In genomic region chr12:1273051-1273450, GRCh38 we compare ENCODE assay signal across 15 cellular contexts.
DNase-seq lines count a peak whose midpoint lies in the region; ATAC-seq, FAIRE-seq and TF ChIP-seq lines count a peak whose summit lies in the region.
"Had no signal": no experiment of that assay in that cellular context is flagged by ENCODE, and none has a peak within 500 bp of the region (broad histone marks: within the 10 kb centered on the region; RNA-seq: fewer than 3 reads in every experiment).

No MANE protein-coding gene starts in this region.

- ATAC-seq in HG02870 (IDR thresholded peaks at IDR 0.05; ENCODE audit: unreplicated experiment): no peak
- ATAC-seq: A549, GM23338, K562 had no signal

- peaks cover 29% of the 10 kb centered on the region for H3K4me1 Mint-ChIP-seq in HFFc6 (ENCODE audit: low read depth)
- H3K4me1 Mint-ChIP-seq: GM23338 had no signal

- no peak for TF ChIP-seq CTCF in HFFc6 (IDR thresholded peaks at IDR 0.05)
- TF ChIP-seq CTCF in GM10266 (IDR thresholded peaks at IDR 0.05; ENCODE audit: control insufficient read depth, insufficient read depth, low read depth, missing control alignments): no peak

- no peaks in the 10 kb centered on the region for H3K9me3 Mint-ChIP-seq in HFFc6
- H3K9me3 Mint-ChIP-seq: CD4-positive, CD25-positive, alpha-beta regulatory T cell; GM23338 had no signal

- peak overlapping the region; percentile 70 for H3K27ac Mint-ChIP-seq in HFFc6
- H3K27ac Mint-ChIP-seq: GM23338 had no signal

- FAIRE-seq in colon (lab: Jason Lieb, UNC): peak; percentile 41
- FAIRE-seq: A549, K562 had no signal

- H3K36me3 Mint-ChIP-seq in HFFc6 (ENCODE audit: low read depth): peaks cover 30% of the 10 kb centered on the region; the same call in 1 of the 2 replicates

- peaks cover 4% of the 10 kb centered on the region; the same call in 1 of the 2 replicates for H3K27me3 Mint-ChIP-seq in HFFc6 (ENCODE audit: insufficient read depth)
- H3K27me3 Mint-ChIP-seq: CD4-positive, CD25-positive, alpha-beta regulatory T cell had no signal

- DNase-seq in EL: peak; percentile 51
- peak; percentile 37 for DNase-seq in HFFc6
- DNase-seq in NCI-H1105 treated with DMSO at 0.1 percent for 48 hours (lab: John Stamatoyannopoulos, UW): no peak
- no peak for DNase-seq in GM10266 (ENCODE audit: extremely low spot score)
- DNase-seq: AML-193; CD4-positive, CD25-positive, alpha-beta regulatory T cell; DMS53; GDM1; H7; Karpas-422 had no signal

- H3K4me3 Mint-ChIP-seq in HFFc6: peak overlapping the region; percentile 75
- H3K4me3 Mint-ChIP-seq: CD4-positive, CD25-positive, alpha-beta regulatory T cell; GM23338 had no signal

Comparison
In these comparisons a context has a peak if more than half of its experiments do, and no peak if none do; other contexts are left out.
1. DNase-seq: peak in EL (single experiment) and HFFc6 (single experiment); none in NCI-H1105 treated with DMSO at 0.1 percent for 48 hours (single experiment) and GM10266 (single experiment).